8 cellular contexts compared by ENCODE assay signal in the genomic region with DNA sequence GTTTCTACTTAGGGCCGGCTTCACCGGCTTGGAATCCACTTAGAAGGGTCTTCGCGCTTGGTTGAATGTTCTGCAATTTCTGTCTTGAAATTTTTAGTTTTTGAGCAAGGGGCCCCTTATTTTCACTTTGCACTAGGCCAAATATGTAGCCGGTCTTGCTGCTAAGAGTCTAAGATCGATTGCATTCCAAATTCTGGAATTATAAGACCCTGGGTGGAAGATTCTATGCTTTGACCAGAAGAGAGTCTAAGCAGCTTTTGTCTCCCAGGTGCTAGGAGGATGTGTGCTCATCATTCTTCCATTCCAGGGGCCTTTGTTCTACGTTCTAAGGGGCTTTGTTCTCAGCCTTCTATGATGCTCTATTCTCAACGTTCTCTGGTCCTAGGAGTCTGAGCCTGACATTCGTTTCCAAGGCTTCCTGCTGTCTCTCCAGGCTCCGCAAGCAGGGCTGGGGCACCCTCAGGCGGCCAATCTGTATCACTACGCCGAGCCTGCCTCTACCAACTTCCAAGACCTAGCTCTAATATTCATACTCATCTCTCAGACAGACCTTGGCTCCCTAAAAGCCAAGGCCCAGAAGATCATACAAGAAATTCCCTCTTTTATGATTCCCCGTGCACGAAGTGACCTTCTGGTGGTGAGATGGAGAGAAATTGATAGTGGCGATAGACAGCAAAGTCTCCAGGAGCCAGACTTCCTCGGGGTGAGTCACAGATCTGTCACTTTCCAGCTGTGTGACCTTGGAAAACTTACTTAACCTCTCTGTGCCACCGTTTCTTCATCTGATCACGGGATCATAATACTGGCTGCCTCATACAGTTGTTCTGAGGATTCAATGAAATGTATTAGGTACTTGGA. TPM values are rescaled to one million over a fixed set of nuclear protein-coding genes. Genes with fewer than 3 reads are reported as not detected.
DNase-seq lines count a peak whose midpoint lies in the region; ATAC-seq lines count a peak whose summit lies in the region.

No MANE protein-coding gene starts in this region.

- peaks cover 13 to 29% of the 10 kb centered on the region in 2 donors for H3K27me3 Mint-ChIP-seq in natural killer cell treated with Interleukin-12 subunit alpha and Interleukin-12 subunit beta and Interleukin-15 and Interleukin-18, amount 100 ng/mL, for 72 hours
- peaks cover 25 to 30% of the 10 kb centered on the region in 2 donors for H3K27me3 Mint-ChIP-seq in stimulated activated naive B cell treated with anti-CD40 and anti-IgM and Interleukin-4, amounts not matched to agents 10 μg/mL and 1 μg/mL and 100 μg/mL, for 72 hours

- H3K4me3 Mint-ChIP-seq in natural killer cell treated with Interleukin-12 subunit alpha and Interleukin-12 subunit beta and Interleukin-15 and Interleukin-18, amount 100 ng/mL, for 72 hours: peak overlapping the region; percentile 81
- H3K4me3 Mint-ChIP-seq in stimulated activated naive B cell treated with anti-CD40 and anti-IgM and Interleukin-4, amounts not matched to agents 10 μg/mL and 1 μg/mL and 100 μg/mL, for 72 hours: peak overlapping the region; percentile 73 to 80

- peak overlapping the region; percentile 4 to 19 for H3K27ac Mint-ChIP-seq in natural killer cell treated with Interleukin-12 subunit alpha and Interleukin-12 subunit beta and Interleukin-15 and Interleukin-18, amount 100 ng/mL, for 72 hours
- peak overlapping the region; percentile 65 for H3K27ac Mint-ChIP-seq in stimulated activated naive B cell treated with anti-CD40 and anti-IgM and Interleukin-4, amounts not matched to agents 10 μg/mL and 1 μg/mL and 100 μg/mL, for 72 hours

- peak; percentile 31 to 34 for ATAC-seq in natural killer cell treated with Interleukin-12 subunit alpha and Interleukin-12 subunit beta and Interleukin-15 and Interleukin-18, amount 100 ng/mL, for 72 hours
- peak; percentile 53 to 62 for ATAC-seq in stimulated activated naive B cell treated with anti-CD40 and anti-IgM and Interleukin-4, amounts not matched to agents 10 μg/mL and 1 μg/mL and 100 μg/mL, for 72 hours (replicated peaks)
- ATAC-seq in HG03457 (IDR thresholded peaks at IDR 0.05; ENCODE audit: unreplicated experiment): no peak

- H3K9me3 Mint-ChIP-seq in natural killer cell treated with Interleukin-12 subunit alpha and Interleukin-12 subunit beta and Interleukin-15 and Interleukin-18, amount 100 ng/mL, for 72 hours: no peaks in the 10 kb centered on the region
- no peaks in the 10 kb centered on the region for H3K9me3 Mint-ChIP-seq in stimulated activated naive B cell treated with anti-CD40 and anti-IgM and Interleukin-4, amounts not matched to agents 10 μg/mL and 1 μg/mL and 100 μg/mL, for 72 hours

- no peaks in the 10 kb centered on the region for H3K36me3 Mint-ChIP-seq in natural killer cell treated with Interleukin-12 subunit alpha and Interleukin-12 subunit beta and Interleukin-15 and Interleukin-18, amount 100 ng/mL, for 72 hours
- peaks cover 2 to 8% of the 10 kb centered on the region in 2 donors for H3K36me3 Mint-ChIP-seq in stimulated activated naive B cell treated with anti-CD40 and anti-IgM and Interleukin-4, amounts not matched to agents 10 μg/mL and 1 μg/mL and 100 μg/mL, for 72 hours

- peaks cover 16 to 20% of the 10 kb centered on the region in 2 donors for H3K4me1 Mint-ChIP-seq in natural killer cell treated with Interleukin-12 subunit alpha and Interleukin-12 subunit beta and Interleukin-15 and Interleukin-18, amount 100 ng/mL, for 72 hours (ENCODE audit: low read depth in 2 of 2)
- H3K4me1 Mint-ChIP-seq in stimulated activated naive B cell treated with anti-CD40 and anti-IgM and Interleukin-4, amounts not matched to agents 10 μg/mL and 1 μg/mL and 100 μg/mL, for 72 hours: peaks cover 16 to 22% of the 10 kb centered on the region in 2 donors

- DNase-seq in ELF-1 (ENCODE audit: low read depth, low spot score) (peak; percentile 91), LoVo (ENCODE audit: low spot score) (peak; percentile 80), RPMI7951 (ENCODE audit: low read depth) (peak; percentile 88), fibroblast of peridontal ligament (ENCODE audit: extremely low read depth) (peak; percentile 89)
- DNase-seq in activated T-helper 9 cell treated with anti-CD3 and anti-CD28 coated beads, Interleukin-2, amount 50 U/mL, for 16 hours (ENCODE audit: low read depth): peak; percentile 59
- DNase-seq in natural killer cell treated with Interleukin-12 subunit alpha and Interleukin-12 subunit beta and Interleukin-15 and Interleukin-18, amount 100 ng/mL, for 72 hours (ENCODE audit: low spot score): peak; percentile 76
- peak; percentile 68 for DNase-seq in stimulated activated naive B cell treated with anti-CD40 and anti-IgM and Interleukin-4, amounts not matched to agents 10 μg/mL and 1 μg/mL and 100 μg/mL, for 72 hours

RNA-seq across cellular contexts. Expression of a gene that starts 1.0 kb away (rescaled TPM):
- total RNA-seq in RPMI7951 (2014; rRNA removed; shearing (Covaris generic)): 2.2 and 3.3 TPM in 2 replicates
- total RNA-seq in natural killer cell treated with Interleukin-12 subunit alpha and Interleukin-12 subunit beta and Interleukin-15 and Interleukin-18, amount 100 ng/mL, for 72 hours: under 1 TPM in 1 of 2 donors, not detected in 1; 0.36 TPM

RNA-seq across cellular contexts. Expression of a gene that starts 26.0 kb away (rescaled TPM):
- not detected in 2 replicates for total RNA-seq in RPMI7951 (2014; rRNA removed; shearing (Covaris generic))
- 1 to 10 TPM in 1 of 2 donors, not detected in 1; 3.0 TPM for total RNA-seq in natural killer cell treated with Interleukin-12 subunit alpha and Interleukin-12 subunit beta and Interleukin-15 and Interleukin-18, amount 100 ng/mL, for 72 hours

RNA-seq across cellular contexts. Expression of a gene that starts 37.1 kb away (rescaled TPM):
- 0.60 and 0.78 TPM in 2 replicates for total RNA-seq in RPMI7951 (2014; rRNA removed; shearing (Covaris generic))
- 1 to 10 TPM in 1 of 2 donors, under 1 TPM in 1; 0.31 to 1.7 TPM for total RNA-seq in natural killer cell treated with Interleukin-12 subunit alpha and Interleukin-12 subunit beta and Interleukin-15 and Interleukin-18, amount 100 ng/mL, for 72 hours

RNA-seq across cellular contexts. Expression of a gene that starts 55.0 kb away (rescaled TPM):
- total RNA-seq in RPMI7951 (2014; rRNA removed; shearing (Covaris generic)): 12.9 and 14.6 TPM in 2 replicates
- total RNA-seq in natural killer cell treated with Interleukin-12 subunit alpha and Interleukin-12 subunit beta and Interleukin-15 and Interleukin-18, amount 100 ng/mL, for 72 hours: 10 to 100 TPM; 82.3 to 100.0 TPM
